31 cellular contexts compared by ENCODE assay signal in the genomic region with DNA sequence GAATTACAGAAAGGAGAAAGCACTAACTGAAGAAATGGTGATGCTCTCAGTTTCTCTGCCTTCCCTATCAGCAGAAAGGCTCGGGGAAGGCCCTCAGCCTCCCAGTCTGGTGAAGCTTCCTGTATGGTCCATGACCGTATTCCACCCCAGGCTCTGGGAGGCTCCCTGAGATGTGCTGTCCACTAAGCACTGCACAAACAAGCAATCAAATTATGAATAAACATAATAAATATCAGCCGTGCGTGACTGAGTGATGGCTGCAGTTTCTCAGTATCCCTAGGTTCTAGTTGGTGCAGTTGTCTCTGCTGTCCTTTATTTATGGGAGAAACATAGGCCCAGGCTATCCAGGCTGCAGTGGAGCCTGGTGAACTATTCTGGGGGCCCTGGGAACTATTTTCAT. TPM values are rescaled to one million over a fixed set of nuclear protein-coding genes. Genes with fewer than 3 reads are reported as not detected.
"Had no signal": no experiment of that assay in that cellular context is flagged by ENCODE, and none has a peak within 500 bp of the region (broad histone marks: within the 10 kb centered on the region; RNA-seq: fewer than 3 reads in every experiment).

No MANE protein-coding gene starts in this region.

- H3K4me3 Mint-ChIP-seq: activated CD8-positive, alpha-beta memory T cell treated with anti-CD3 and anti-CD28 coated beads, Interleukin-2, amount 10 ng/mL, durations not matched to agents 7 days and 5 days; activated CD8-positive, alpha-beta T cell treated with anti-CD3 and anti-CD28 coated beads, Interleukin-2, amount 10 ng/mL, durations not matched to agents 7 days and 5 days; activated naive CD8-positive, alpha-beta T cell treated with anti-CD3 and anti-CD28 coated beads for 36 hours; activated T-cell treated with anti-CD3 and anti-CD28 coated beads, Interleukin-2, amount 50 U/mL, for 72 hours; stimulated activated naive B cell treated with anti-CD40 and anti-IgM and Interleukin-4, amounts not matched to agents 10 μg/mL and 1 μg/mL and 100 μg/mL, for 72 hours had no signal

- H3K36me3 ChIP-seq: ovary had no signal

- ATAC-seq: activated CD4-positive, CD25-positive, alpha-beta regulatory T cell treated with anti-CD3 and anti-CD28 coated beads, Interleukin-2, amount 50 U/mL, for 24 hours; activated CD8-positive, alpha-beta memory T cell treated with anti-CD3 and anti-CD28 coated beads, Interleukin-2, amount 10 ng/mL, durations not matched to agents 7 days and 5 days; activated CD8-positive, alpha-beta T cell treated with anti-CD3 and anti-CD28 coated beads, Interleukin-2, amount 10 ng/mL, durations not matched to agents 7 days and 5 days; activated T-cell treated with anti-CD3 and anti-CD28 coated beads, Interleukin-2, amount 50 U/mL, for 72 hours; left lung; mucosa of descending colon; stimulated activated naive B cell treated with anti-CD40 and anti-IgM and Interleukin-4, amounts not matched to agents 10 μg/mL and 1 μg/mL and 100 μg/mL, for 72 hours; T-cell had no signal

- H3K27me3 ChIP-seq: ascending aorta, brain microvascular endothelial cell, dorsolateral prefrontal cortex, left lung, ovary, suprapubic skin, tibial artery had no signal

- H3K27me3 Mint-ChIP-seq: activated CD8-positive, alpha-beta memory T cell treated with anti-CD3 and anti-CD28 coated beads, Interleukin-2, amount 10 ng/mL, durations not matched to agents 7 days and 5 days; activated naive CD8-positive, alpha-beta T cell treated with anti-CD3 and anti-CD28 coated beads for 36 hours; progenitor cell of endocrine pancreas; stimulated activated naive B cell treated with anti-CD40 and anti-IgM and Interleukin-4, amounts not matched to agents 10 μg/mL and 1 μg/mL and 100 μg/mL, for 72 hours; T-cell had no signal

- H3K27ac Mint-ChIP-seq: activated naive CD8-positive, alpha-beta T cell treated with anti-CD3 and anti-CD28 coated beads for 36 hours; activated T-cell treated with anti-CD3 and anti-CD28 coated beads, Interleukin-2, amount 50 U/mL, for 72 hours; nephron progenitor cell; progenitor cell of endocrine pancreas had no signal

- DNase-seq: activated CD4-positive, alpha-beta T cell treated with anti-CD3 and anti-CD28 coated beads, Interleukin-2, amount 50 U/mL, for 1 hour; activated CD8-positive, alpha-beta memory T cell treated with anti-CD3 and anti-CD28 coated beads, Interleukin-2, amount 10 ng/mL, durations not matched to agents 7 days and 5 days; activated CD8-positive, alpha-beta T cell treated with anti-CD3 and anti-CD28 coated beads, Interleukin-2, amount 10 ng/mL, durations not matched to agents 7 days and 5 days; activated naive CD4-positive, alpha-beta T cell; activated naive CD8-positive, alpha-beta T cell treated with anti-CD3 and anti-CD28 coated beads for 36 hours; activated T-cell treated with anti-CD3 and anti-CD28 coated beads, Interleukin-2, amount 50 U/mL, for 72 hours; brain microvascular endothelial cell; dorsolateral prefrontal cortex; effector memory CD4-positive, alpha-beta T cell; glutamatergic neuron; left lung; mesendoderm; mucosa of descending colon; nephron progenitor cell; ovary; stimulated activated CD4-positive, alpha-beta T cell treated with anti-CD3 and anti-CD28 coated beads, Interleukin-1b, Interleukin-23, amount 100 ng/mL, for 48 hours; stimulated activated CD4-positive, alpha-beta T cell treated with anti-CD3 and anti-CD28 coated beads, Interleukin-4, amount 100 ng/mL, for 4 hours; stimulated activated CD8-positive, alpha-beta memory T cell treated with anti-CD3 and anti-CD28 coated beads, Interleukin-4, amount 100 ng/mL, for 48 hours; stimulated activated naive B cell treated with anti-CD40 and anti-IgM and Interleukin-4, amounts not matched to agents 10 μg/mL and 1 μg/mL and 100 μg/mL, for 72 hours; T-cell; T-helper 9 cell; WERI-Rb-1 had no signal

- H3K9me3 ChIP-seq: ascending aorta, left lung, mucosa of descending colon, ovary, suprapubic skin, tibial artery had no signal

- H3K9me3 Mint-ChIP-seq: activated naive CD8-positive, alpha-beta T cell treated with anti-CD3 and anti-CD28 coated beads for 36 hours; activated T-cell treated with anti-CD3 and anti-CD28 coated beads, Interleukin-2, amount 50 U/mL, for 72 hours; stimulated activated naive B cell treated with anti-CD40 and anti-IgM and Interleukin-4, amounts not matched to agents 10 μg/mL and 1 μg/mL and 100 μg/mL, for 72 hours; T-cell had no signal

- H3K27ac ChIP-seq: ascending aorta, brain microvascular endothelial cell, coronary artery, left lung, ovary, suprapubic skin, tibial artery, WERI-Rb-1 had no signal

- H3K4me3 ChIP-seq: ascending aorta, coronary artery, left lung, lung, mucosa of descending colon, ovary, smooth muscle cell, suprapubic skin, tibial artery had no signal

- H3K4me2 ChIP-seq: smooth muscle cell had no signal

RNA-seq across cellular contexts. Expression of gene CYP2D6, which starts 47.5 kb away (rescaled TPM):
- total RNA-seq: myocyte had no signal
